In the genomic region with DNA sequence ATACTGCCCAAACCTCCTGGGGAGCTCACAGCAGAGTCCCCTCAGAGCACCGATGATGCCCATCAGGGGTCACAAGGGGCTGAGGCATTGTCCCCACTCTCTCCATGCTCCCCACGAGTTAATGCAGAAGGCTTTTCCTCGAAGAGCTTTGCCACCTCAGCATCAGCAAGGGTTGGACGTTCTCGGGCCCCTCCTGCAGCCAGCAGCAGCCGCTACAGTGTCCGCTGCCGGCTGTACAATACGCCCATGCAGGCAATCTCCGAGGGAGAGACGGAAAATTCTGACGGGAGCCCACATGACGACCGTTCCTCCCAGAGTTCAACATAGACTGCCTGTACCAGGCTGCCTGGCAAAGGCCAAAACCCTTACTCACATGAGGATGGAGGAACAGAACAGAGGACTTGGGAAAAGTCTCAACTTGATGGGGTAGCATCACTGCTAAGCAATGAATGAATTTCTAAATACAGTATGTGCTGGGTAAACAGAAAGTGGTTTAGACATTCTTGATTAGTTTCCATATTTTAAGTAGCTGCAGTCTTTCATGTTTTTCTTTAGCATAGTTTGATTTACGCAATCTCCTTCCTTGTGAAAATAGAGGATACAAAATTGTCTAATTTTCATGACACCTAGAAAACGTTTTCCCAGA, we compare ENCODE assay signal across 20 cellular contexts. TPM values are rescaled to one million over a fixed set of nuclear protein-coding genes. Genes with fewer than 3 reads are reported as not detected.
DNase-seq lines count a peak whose midpoint lies in the region; ATAC-seq, FAIRE-seq and TF ChIP-seq lines count a peak whose summit lies in the region.
"Had no signal": no experiment of that assay in that cellular context is flagged by ENCODE, and none has a peak within 500 bp of the region (broad histone marks: within the 10 kb centered on the region; RNA-seq: fewer than 3 reads in every experiment).

No MANE protein-coding gene starts in this region.

- no peak overlapping the region for H3K4me2 ChIP-seq in mesenchymal stem cell (ENCODE audit: low read length, poor library complexity, severe bottlenecking)

- DNase-seq in AG04449 (ENCODE audit: low read depth, low spot score) (peak; percentile 34), GM19239 (ENCODE audit: insufficient read length, low spot score) (no peak), choroid plexus epithelial cell (ENCODE audit: low read depth) (peak; percentile 49), fibroblast of villous mesenchyme (ENCODE audit: low read depth) (peak; percentile 17), urothelium cell line (ENCODE audit: low spot score) (no peak), cerebellum (ENCODE audit: low spot score) (no peak), mesenchymal stem cell (no peak), left colon (no peak)
- DNase-seq: Caco-2; CD4-positive, CD25-positive, alpha-beta regulatory T cell; DMS153; EL; H9; KG1; NCI-H1436 treated with DMSO at 0.1 percent for 48 hours; NCI-H2029 treated with DMSO at 0.1 percent for 48 hours; NCI-H2171 treated with DMSO at 0.1 percent for 48 hours; NCI-H510A; NCI-H774; RPMI8226 had no signal

- FAIRE-seq in GM19239 (lab: Jason Lieb, UNC) (peak; percentile 80), urothelium cell line (lab: Jason Lieb, UNC) (no peak)

- no peak overlapping the region for H2BK12ac ChIP-seq in mesenchymal stem cell (ENCODE audit: low read length in 2 of 2)

- H4K91ac ChIP-seq in mesenchymal stem cell (ENCODE audit: low read length) = no peak overlapping the region

- H3K4me1 ChIP-seq in mesenchymal stem cell (ENCODE audit: control insufficient read depth, insufficient read depth, low read depth, low read length) = no peaks in the 10 kb centered on the region
- H3K4me1 ChIP-seq: Caco-2 had no signal

- H3K79me1 ChIP-seq in mesenchymal stem cell (replicated peaks; ENCODE audit: low read length, poor library complexity, severe bottlenecking) = no peaks in the 10 kb centered on the region

- H3K4me3 ChIP-seq in AG04449 (ENCODE audit: low read depth, low read length) (no peak overlapping the region), choroid plexus epithelial cell (ENCODE audit: low read depth, low read length) (no peak overlapping the region), fibroblast of villous mesenchyme (ENCODE audit: low read depth, low read length) (no peak overlapping the region), mesenchymal stem cell (ENCODE audit: insufficient read depth in 1 of 2, low read depth in 1 of 2, low read length in 2 of 2) (no peak overlapping the region)

- H3K14ac ChIP-seq in mesenchymal stem cell (ENCODE audit: low read length in 2 of 2) = peak overlapping the region in 1 of 2 experiments; percentile 20

- intact Hi-C loops in left colon (cut with DNase I, micrococcal nuclease) = no loop called here

- no peak overlapping the region for H2AK5ac ChIP-seq in mesenchymal stem cell (ENCODE audit: low read length, severe bottlenecking)

- no peak for ATAC-seq in left colon

- H3K27ac ChIP-seq in mesenchymal stem cell (ENCODE audit: low read length, poor library complexity, severe bottlenecking) = no peak overlapping the region

- peaks cover 6 to 17% of the 10 kb centered on the region in 2 experiments for H3K36me3 ChIP-seq in mesenchymal stem cell (ENCODE audit: control insufficient read depth in 1 of 2, insufficient read depth in 2 of 2, low read depth in 1 of 2, low read length in 2 of 2)

- H2BK15ac ChIP-seq in mesenchymal stem cell (ENCODE audit: low read depth, poor library complexity, severe bottlenecking) = no peak overlapping the region

- no peak overlapping the region for H3K23ac ChIP-seq in mesenchymal stem cell (ENCODE audit: low read length in 2 of 2)

- no peak overlapping the region for H3K4ac ChIP-seq in mesenchymal stem cell (ENCODE audit: low read depth in 1 of 2, low read length in 2 of 2)

- no peak overlapping the region for H3K18ac ChIP-seq in mesenchymal stem cell (ENCODE audit: low read depth in 1 of 2, low read length in 2 of 2)

- H2AFZ ChIP-seq in mesenchymal stem cell (ENCODE audit: low read depth, low read length) = no peak overlapping the region

- H4K8ac ChIP-seq in mesenchymal stem cell (ENCODE audit: low read length) = no peak overlapping the region

- no peak for TF ChIP-seq CTCF in AG04449 (IDR thresholded peaks at IDR 0.05; ENCODE audit: insufficient read depth, low read length, missing control alignments)
- TF ChIP-seq CTCF in choroid plexus epithelial cell (conservative IDR thresholded peaks at IDR 0.05; ENCODE audit: low read depth, low read length) = no peak
- no peak for TF ChIP-seq CTCF in fibroblast of villous mesenchyme (IDR thresholded peaks at IDR 0.05; ENCODE audit: insufficient read depth, low read depth, low read length)

- H3K9me3 ChIP-seq in mesenchymal stem cell (ENCODE audit: control insufficient read depth, low read length) = no peaks in the 10 kb centered on the region
- H3K9me3 ChIP-seq: Caco-2 had no signal

- H3K9ac ChIP-seq in mesenchymal stem cell (ENCODE audit: low read length) = no peak overlapping the region

- no peak overlapping the region for H2BK120ac ChIP-seq in mesenchymal stem cell (ENCODE audit: low read depth, low read length)

- 97% methylated on average over 13 of the region's 16 CpGs for WGBS in mesenchymal stem cell

- H2BK5ac ChIP-seq in mesenchymal stem cell (ENCODE audit: low read depth, low read length, poor library complexity, severe bottlenecking) = no peak overlapping the region

- POLR2A ChIA-PET in AG04449 (lab: Yijun Ruan, JAX) = no interaction called here

- H3K27me3 ChIP-seq in mesenchymal stem cell (ENCODE audit: control insufficient read depth in 1 of 2, insufficient read depth in 1 of 2, low read length in 2 of 2) = no peaks in the 10 kb centered on the region

- CTCF ChIA-PET in AG04449 (lab: Yijun Ruan, JAX) = no interaction called here

RNA-seq across cellular contexts. Expression of a gene that starts 5.0 kb away (rescaled TPM):
- 5.8 and 12.5 TPM in 2 replicates for total RNA-seq in fibroblast of villous mesenchyme
- total RNA-seq in cerebellum = 8.2 TPM
- 21.1 TPM for polyA plus RNA-seq in mesenchymal stem cell (2013, experiment 1 of 2)
- 21.4 TPM for polyA plus RNA-seq in mesenchymal stem cell (2013, experiment 2 of 2)
- 10 to 100 TPM; 10.3 to 10.6 TPM for total RNA-seq in left colon

Comparison
In these comparisons a context has a peak if more than half of its experiments do, and no peak if none do; other contexts are left out.
1. DNase-seq: peak in AG04449 (single experiment), choroid plexus epithelial cell (single experiment) and fibroblast of villous mesenchyme (single experiment); none in GM19239 (single experiment), urothelium cell line (single experiment), cerebellum (single experiment), mesenchymal stem cell (single experiment) and left colon (0 of 2).